Comparison of ENCODE assay signal across 3 cellular contexts in the genomic region with DNA sequence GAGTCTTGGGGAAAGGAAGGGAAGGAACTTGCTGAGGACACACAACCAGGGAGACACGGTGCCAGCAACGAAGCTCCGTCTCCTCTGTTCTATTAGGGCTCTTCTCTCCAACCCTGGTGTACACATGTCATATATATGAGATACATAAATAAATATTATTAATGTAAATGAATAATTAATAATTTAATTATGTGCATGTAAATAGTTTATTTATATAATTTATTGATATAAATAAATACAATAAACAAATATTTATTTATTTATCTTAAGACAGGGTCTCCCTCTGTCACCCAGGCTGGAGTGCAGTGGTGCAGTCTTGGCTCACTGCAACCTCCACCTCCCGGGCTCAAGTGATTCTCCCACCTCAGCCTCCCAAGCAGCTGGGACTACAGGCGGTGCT. TPM values are rescaled to one million over a fixed set of nuclear protein-coding genes. Genes with fewer than 3 reads are reported as not detected.
"Had no signal": no experiment of that assay in that cellular context is flagged by ENCODE, and none has a peak within 500 bp of the region (broad histone marks: within the 10 kb centered on the region; RNA-seq: fewer than 3 reads in every experiment).

No MANE protein-coding gene starts in this region.

RNA-seq across cellular contexts. Expression of a gene that starts 17.4 kb away (rescaled TPM):
- total RNA-seq: M059J, MCF 10A, NCI-H460 had no signal
